Comparison of ENCODE assay signal across 24 cellular contexts in the genomic region with DNA sequence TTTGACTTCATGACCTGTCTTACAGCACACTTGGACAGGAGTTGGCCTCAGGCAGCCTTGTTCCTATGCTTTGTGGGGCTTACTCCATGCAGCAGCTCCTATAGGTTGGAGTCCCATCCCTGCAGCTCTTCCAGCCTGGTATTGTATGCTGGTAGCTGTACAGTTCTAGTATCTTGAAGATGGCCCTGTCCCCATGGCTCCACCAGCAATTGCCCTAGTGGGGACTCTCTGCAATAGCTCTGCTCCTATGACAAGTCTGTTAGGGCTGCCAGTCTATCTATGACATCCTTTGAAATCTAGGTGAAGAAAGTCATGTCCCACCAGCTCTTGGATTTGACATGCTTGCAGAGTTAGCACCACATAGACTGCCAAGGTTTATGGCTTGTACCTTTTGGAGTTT.
DNase-seq lines count a peak whose midpoint lies in the region; ATAC-seq and TF ChIP-seq lines count a peak whose summit lies in the region.
"Had no signal": no experiment of that assay in that cellular context is flagged by ENCODE, and none has a peak within 500 bp of the region (broad histone marks: within the 10 kb centered on the region; RNA-seq: fewer than 3 reads in every experiment).

No MANE protein-coding gene starts in this region.

- peak; percentile 41; the same call in 1 of the 2 replicates for TF ChIP-seq CTCF in Loucy (conservative IDR thresholded peaks at IDR 0.05; ENCODE audit: low read length)
- TF ChIP-seq CTCF in PC-3 (conservative IDR thresholded peaks at IDR 0.05; ENCODE audit: low read depth, low read length) = no peak

- H3K4me2 ChIP-seq in Loucy (ENCODE audit: low read depth, low read length, poor library complexity, severe bottlenecking) (no peak overlapping the region), PC-3 (ENCODE audit: low read length) (no peak overlapping the region)
- H3K4me2 ChIP-seq: hepatocyte had no signal

- intact Hi-C loops in activated CD4-positive, alpha-beta T cell treated with anti-CD3 and anti-CD28 coated beads for 36 hours (cut with DNase I, micrococcal nuclease) = no loop called here
- intact Hi-C loops in naive thymus-derived CD4-positive, alpha-beta T cell (cut with micrococcal nuclease) = no loop called here
- intact Hi-C loops in PC-3 (cut with micrococcal nuclease) = no loop called here

- H2AFZ ChIP-seq in Loucy (ENCODE audit: low read length) = peak overlapping the region; percentile 6; the same call in 1 of the 2 replicates
- no peak overlapping the region for H2AFZ ChIP-seq in PC-3 (ENCODE audit: low read length)
- H2AFZ ChIP-seq: hepatocyte had no signal

- no TSS peak for BruUV-seq in PC-3 (replicated peaks; lab: Mats Ljungman, UMichigan)

- H3K4me1 Mint-ChIP-seq in activated CD4-positive, alpha-beta T cell treated with anti-CD3 and anti-CD28 coated beads for 36 hours = no peaks in the 10 kb centered on the region
- no peaks in the 10 kb centered on the region for H3K4me1 Mint-ChIP-seq in naive thymus-derived CD4-positive, alpha-beta T cell
- H3K4me1 Mint-ChIP-seq: immature natural killer cell had no signal

- H3F3A ChIP-seq in Loucy (ENCODE audit: low read depth) = no peaks in the 10 kb centered on the region
- H3F3A ChIP-seq in PC-3 (ENCODE audit: low read length, unreplicated experiment) = no peaks in the 10 kb centered on the region

- H3K27ac ChIP-seq in naive thymus-derived CD4-positive, alpha-beta T cell (ENCODE audit: low read depth, low read length) = no peak overlapping the region
- no peak overlapping the region for H3K27ac ChIP-seq in PC-3 (ENCODE audit: low read length)
- H3K27ac ChIP-seq: hepatocyte, left ventricle myocardium inferior, pancreas had no signal

- H3K9me2 ChIP-seq in Loucy (replicated peaks; ENCODE audit: low read depth, low read length) = no peaks in the 10 kb centered on the region
- no peaks in the 10 kb centered on the region for H3K9me2 ChIP-seq in PC-3 (replicated peaks; ENCODE audit: low read length)

- no peak overlapping the region for H3K9ac ChIP-seq in Loucy (ENCODE audit: low read depth, low read length, poor library complexity, severe bottlenecking)
- no peak overlapping the region for H3K9ac ChIP-seq in PC-3 (ENCODE audit: low read length)

- DNase-seq in activated CD4-positive, alpha-beta T cell treated with anti-CD3 and anti-CD28 coated beads for 36 hours = peak; percentile 11
- DNase-seq in activated CD4-positive, alpha-beta T cell treated with anti-CD3 and anti-CD28 coated beads, Interleukin-2, amount 50 U/mL, for 48 hours = no peak
- no peak for DNase-seq in naive thymus-derived CD4-positive, alpha-beta T cell
- no peak for DNase-seq in NCI-H226
- DNase-seq in activated gamma-delta T cell (lab: John Stamatoyannopoulos, UW) = no peak
- DNase-seq in PC-3 = no peak
- DNase-seq: foreskin fibroblast; immature natural killer cell; KG1; left ventricle myocardium inferior; NCI-H1694 treated with DMSO at 0.1 percent for 48 hours; NCI-H774; pancreas; right cardiac atrium; SHP77; stimulated activated CD4-positive, alpha-beta T cell treated with anti-CD3 and anti-CD28 coated beads, Interleukin-12 subunit alpha, Interleukin-12 subunit beta, amount 100 ng/mL, for 4 hours; stimulated activated CD4-positive, alpha-beta T cell treated with anti-CD3 and anti-CD28 coated beads, Interleukin-4, amount 100 ng/mL, for 4 hours had no signal

- H3K9me3 ChIP-seq in Loucy (ENCODE audit: insufficient read depth, low read depth, low read length) (peaks cover 9% of the 10 kb centered on the region; the same call in 1 of the 2 replicates), PC-3 (ENCODE audit: low read length) (no peaks in the 10 kb centered on the region)
- H3K9me3 ChIP-seq in naive thymus-derived CD4-positive, alpha-beta T cell (ENCODE audit: control insufficient read depth in 2 of 3, low read length in 3 of 3) = no peaks in the 10 kb centered on the region
- H3K9me3 ChIP-seq: pancreas had no signal

- no peak overlapping the region for H3K4me3 ChIP-seq in Loucy (ENCODE audit: low read length, poor library complexity, severe bottlenecking)
- H3K4me3 ChIP-seq in naive thymus-derived CD4-positive, alpha-beta T cell (ENCODE audit: low read length) = no peak overlapping the region
- no peak overlapping the region for H3K4me3 ChIP-seq in PC-3 (ENCODE audit: low read length)
- H3K4me3 ChIP-seq: hepatocyte, left ventricle myocardium inferior, pancreas had no signal

- H3K4me1 ChIP-seq in Loucy (ENCODE audit: insufficient read depth, low read length, poor library complexity, severe bottlenecking) (no peaks in the 10 kb centered on the region), PC-3 (ENCODE audit: insufficient read depth, low read length) (no peaks in the 10 kb centered on the region)
- H3K4me1 ChIP-seq in naive thymus-derived CD4-positive, alpha-beta T cell (ENCODE audit: control insufficient read depth in 2 of 2, insufficient read depth in 2 of 2, low read length in 2 of 2) = no peaks in the 10 kb centered on the region
- H3K4me1 ChIP-seq: left ventricle myocardium inferior, pancreas had no signal

- peak; percentile 53 for ATAC-seq in activated CD4-positive, alpha-beta T cell treated with anti-CD3 and anti-CD28 coated beads for 36 hours
- ATAC-seq in GM19351 (IDR thresholded peaks at IDR 0.05; ENCODE audit: unreplicated experiment) (peak; percentile 63), PC-3 (no peak)
- peak; percentile 32 for ATAC-seq in naive thymus-derived CD4-positive, alpha-beta T cell
- ATAC-seq: pancreas, right cardiac atrium had no signal

- no peaks in the 10 kb centered on the region for H3K27me3 Mint-ChIP-seq in activated CD4-positive, alpha-beta T cell treated with anti-CD3 and anti-CD28 coated beads for 36 hours
- peaks cover 0 to 4% (median 0%) of the 10 kb centered on the region in 5 donors for H3K27me3 Mint-ChIP-seq in naive thymus-derived CD4-positive, alpha-beta T cell
- H3K27me3 Mint-ChIP-seq: activated naive CD8-positive, alpha-beta T cell; natural killer cell treated with Interleukin-12 subunit alpha and Interleukin-12 subunit beta and Interleukin-15 and Interleukin-18, amount 100 ng/mL, for 72 hours; type B pancreatic cell had no signal

- no peaks in the 10 kb centered on the region for H3K36me3 Mint-ChIP-seq in activated CD4-positive, alpha-beta T cell treated with anti-CD3 and anti-CD28 coated beads for 36 hours (ENCODE audit: low read depth)
- no peaks in the 10 kb centered on the region for H3K36me3 Mint-ChIP-seq in naive thymus-derived CD4-positive, alpha-beta T cell
- H3K36me3 Mint-ChIP-seq: activated naive CD8-positive, alpha-beta T cell; natural killer cell treated with Interleukin-12 subunit alpha and Interleukin-12 subunit beta and Interleukin-15 and Interleukin-18, amount 100 ng/mL, for 72 hours; type B pancreatic cell had no signal

- H3K79me2 ChIP-seq in Loucy (ENCODE audit: insufficient read depth, low read length) (no peaks in the 10 kb centered on the region), PC-3 (ENCODE audit: low read length) (no peaks in the 10 kb centered on the region)
- H3K79me2 ChIP-seq: hepatocyte had no signal

- H3K36me3 ChIP-seq in Loucy (ENCODE audit: insufficient read depth, low read length) = no peaks in the 10 kb centered on the region
- no peaks in the 10 kb centered on the region for H3K36me3 ChIP-seq in naive thymus-derived CD4-positive, alpha-beta T cell (ENCODE audit: control insufficient read depth in 2 of 3, insufficient read depth in 3 of 3, low read length in 3 of 3)
- no peaks in the 10 kb centered on the region for H3K36me3 ChIP-seq in PC-3 (ENCODE audit: low read depth, low read length)
- H3K36me3 ChIP-seq: left ventricle myocardium inferior, pancreas had no signal

- H3K27ac Mint-ChIP-seq in activated CD4-positive, alpha-beta T cell treated with anti-CD3 and anti-CD28 coated beads for 36 hours = no peak overlapping the region
- no peak overlapping the region for H3K27ac Mint-ChIP-seq in naive thymus-derived CD4-positive, alpha-beta T cell
- H3K27ac Mint-ChIP-seq: activated naive CD8-positive, alpha-beta T cell; immature natural killer cell; mesothelial cell of epicardium; natural killer cell treated with Interleukin-12 subunit alpha and Interleukin-12 subunit beta and Interleukin-15 and Interleukin-18, amount 100 ng/mL, for 72 hours; type B pancreatic cell had no signal

- H3K9me3 Mint-ChIP-seq in activated CD4-positive, alpha-beta T cell treated with anti-CD3 and anti-CD28 coated beads for 36 hours (ENCODE audit: low read depth) = peaks cover 1% of the 10 kb centered on the region
- peaks cover 0 to 18% (median 3%) of the 10 kb centered on the region in 11 donors for H3K9me3 Mint-ChIP-seq in naive thymus-derived CD4-positive, alpha-beta T cell
- H3K9me3 Mint-ChIP-seq: type B pancreatic cell had no signal

- H3K27me3 ChIP-seq in Loucy (ENCODE audit: insufficient read depth, low read length, poor library complexity, severe bottlenecking) (no peaks in the 10 kb centered on the region), PC-3 (ENCODE audit: low read length) (no peaks in the 10 kb centered on the region)
- H3K27me3 ChIP-seq in naive thymus-derived CD4-positive, alpha-beta T cell (ENCODE audit: control insufficient read depth in 2 of 2, insufficient read depth in 2 of 2, low read length in 2 of 2) = no peaks in the 10 kb centered on the region
- H3K27me3 ChIP-seq: hepatocyte, pancreas had no signal

- POLR2A ChIA-PET in activated CD4-positive, alpha-beta T cell treated with anti-CD3 and anti-CD28 coated beads for 36 hours (lab: Charles Lee) = no interaction called here
- POLR2A ChIA-PET in naive thymus-derived CD4-positive, alpha-beta T cell (lab: Charles Lee) = no interaction called here
- POLR2A ChIA-PET in PC-3 (lab: Charles Lee; ENCODE audit: unreplicated experiment) = no interaction called here

- CTCF ChIA-PET in activated CD4-positive, alpha-beta T cell treated with anti-CD3 and anti-CD28 coated beads for 36 hours (lab: Charles Lee) = interaction anchor here (0.6 kb wide), 1 partner anchor 1789 kb away, joined by 3 read pairs; no protein-coding TSS in a partner anchor
- CTCF ChIA-PET in naive thymus-derived CD4-positive, alpha-beta T cell (lab: Charles Lee) = no interaction called here
- CTCF ChIA-PET in PC-3 (lab: Charles Lee) = no interaction called here

- H4K20me1 ChIP-seq in Loucy (ENCODE audit: insufficient read depth, low read length, poor library complexity, severe bottlenecking) (no peaks in the 10 kb centered on the region), PC-3 (ENCODE audit: low read length) (no peaks in the 10 kb centered on the region)

- H3K4me3 Mint-ChIP-seq in activated CD4-positive, alpha-beta T cell treated with anti-CD3 and anti-CD28 coated beads for 36 hours = no peak overlapping the region
- no peak overlapping the region for H3K4me3 Mint-ChIP-seq in naive thymus-derived CD4-positive, alpha-beta T cell
- H3K4me3 Mint-ChIP-seq: activated naive CD8-positive, alpha-beta T cell; immature natural killer cell; mesothelial cell of epicardium; natural killer cell treated with Interleukin-12 subunit alpha and Interleukin-12 subunit beta and Interleukin-15 and Interleukin-18, amount 100 ng/mL, for 72 hours; type B pancreatic cell had no signal
